ENCODE assay signal across 21 cellular contexts in genomic region chr15:57201578-57201977, GRCh38.
DNase-seq lines count a peak whose midpoint lies in the region; ATAC-seq and TF ChIP-seq lines count a peak whose summit lies in the region.
"Had no signal": no experiment of that assay in that cellular context is flagged by ENCODE, and none has a peak within 500 bp of the region (broad histone marks: within the 10 kb centered on the region; RNA-seq: fewer than 3 reads in every experiment).

No MANE protein-coding gene starts in this region.

- no peak overlapping the region for H3T11ph ChIP-seq in H9 (ENCODE audit: low read length)

- H2AK5ac ChIP-seq in H9 (ENCODE audit: insufficient read length, low read length) = no peak overlapping the region

- DNase-seq in A673 (ENCODE audit: low spot score) = no peak
- no peak for DNase-seq in H9
- DNase-seq in left colon = no peak
- no peak for DNase-seq in neural progenitor cell (ENCODE audit: low spot score)
- DNase-seq in immature natural killer cell = no peak
- DNase-seq in RPMI8226 = no peak
- DNase-seq in activated effector memory CD4-positive, alpha-beta T cell treated with anti-CD3 and anti-CD28 coated beads, Interleukin-2, amount 50 U/mL, for 16 hours = no peak
- DNase-seq: CD8-positive, alpha-beta T cell; DMS79 treated with DMSO at 0.1 percent for 48 hours; GF-D8; GOT3; HCEC 1CT; IMR-90; KG1; MG63; NCI-H2029; NCI-H446; NCI-H524 treated with DMSO at 0.1 percent for 48 hours; NCI-H774; SJCRH30 had no signal

- no peaks in the 10 kb centered on the region for H3K27me3 Mint-ChIP-seq in H9 (ENCODE audit: low read depth)
- H3K27me3 Mint-ChIP-seq in neural progenitor cell (ENCODE audit: insufficient read depth, low read depth) = peaks cover 2% of the 10 kb centered on the region
- peaks cover 0 to 3% (median 0%) of the 10 kb centered on the region in 3 donors for H3K27me3 Mint-ChIP-seq in immature natural killer cell (ENCODE audit: low read depth in 3 of 3)

- H3K27ac ChIP-seq in A673 (ENCODE audit: low read depth, low read length, poor library complexity, severe bottlenecking) = peak overlapping the region; percentile 3
- H3K27ac ChIP-seq in H9 (ENCODE audit: insufficient read length, low read depth, low read length) = no peak overlapping the region
- no peak overlapping the region for H3K27ac ChIP-seq in neural progenitor cell
- H3K27ac ChIP-seq: BLaER1 treated with 17β-estradiol and CSF1 and Interleukin-3, amounts not matched to agents 10 nM and 100 nM; SJCRH30 had no signal

- BruUV-seq in A673 (replicated peaks; lab: Mats Ljungman, UMichigan) = no TSS peak

- no peak overlapping the region for H2BK20ac ChIP-seq in H9 (ENCODE audit: low read depth, low read length, poor library complexity, severe bottlenecking)

- H2BK12ac ChIP-seq in H9 (ENCODE audit: insufficient read length, low read depth, low read length) = no peak overlapping the region

- H3K27me3 ChIP-seq in A673 (replicated peaks; ENCODE audit: insufficient read depth, low read depth, low read length, poor library complexity) (no peaks in the 10 kb centered on the region), H9 (ENCODE audit: insufficient read depth, low read length) (no peaks in the 10 kb centered on the region), neural progenitor cell (no peaks in the 10 kb centered on the region)
- H3K27me3 ChIP-seq: BLaER1 treated with 17β-estradiol and CSF1 and Interleukin-3, amounts not matched to agents 10 nM and 100 nM; MG63; SJCRH30 had no signal

- peaks cover 0 to 14% (median 2%) of the 10 kb centered on the region in 3 experiments; a peak in 4 of 7 replicates for H3K36me3 Mint-ChIP-seq in H9 (ENCODE audit: insufficient read depth in 1 of 3, low read depth in 3 of 3)
- peaks cover 18% of the 10 kb centered on the region for H3K36me3 Mint-ChIP-seq in neural progenitor cell
- H3K36me3 Mint-ChIP-seq in immature natural killer cell = peaks cover 0 to 5% (median 3%) of the 10 kb centered on the region in 3 donors

- H3K79me2 ChIP-seq in H9 (ENCODE audit: insufficient read depth, low read length) = no peaks in the 10 kb centered on the region; the same call in 1 of the 2 replicates
- H3K79me2 ChIP-seq in neural progenitor cell (ENCODE audit: low read depth) = peaks cover 11% of the 10 kb centered on the region

- H3F3A ChIP-seq in neural progenitor cell (ENCODE audit: low read depth) = peaks cover 31% of the 10 kb centered on the region

- H3K36me3 ChIP-seq in A673 (ENCODE audit: insufficient read depth, low read length, poor library complexity, severe bottlenecking) (no peaks in the 10 kb centered on the region), neural progenitor cell (no peaks in the 10 kb centered on the region)

- no peak overlapping the region for H4K5ac ChIP-seq in H9 (ENCODE audit: insufficient read length, low read depth, low read length)

- H3K4me3 Mint-ChIP-seq in H9 (no peak overlapping the region), neural progenitor cell (no peak overlapping the region), immature natural killer cell (no peak overlapping the region)
- H3K4me3 Mint-ChIP-seq: CD8-positive, alpha-beta T cell had no signal

- H4K91ac ChIP-seq in H9 (ENCODE audit: insufficient read length, low read depth, low read length) = no peak overlapping the region

- no peak overlapping the region for H3K4me3 ChIP-seq in A673 (ENCODE audit: low read depth, low read length, poor library complexity, severe bottlenecking)
- no peak overlapping the region for H3K4me3 ChIP-seq in neural progenitor cell
- H3K4me3 ChIP-seq: BLaER1 treated with 17β-estradiol and CSF1 and Interleukin-3, amounts not matched to agents 10 nM and 100 nM; MG63; SJCRH30 had no signal

- POLR2A ChIA-PET in A673 (lab: Charles Lee; ENCODE audit: low non-redundant PET) = no interaction called here

- WGBS in H9 (ENCODE audit: extremely low coverage, insufficient read length, low lambda C conversion rate) = no CpG with 5 or more reads among the region's 2 CpGs

- no peak overlapping the region for H3K4ac ChIP-seq in H9 (ENCODE audit: low read depth, low read length)

- no peak overlapping the region for H2AFZ ChIP-seq in H9 (ENCODE audit: low read length)
- H2AFZ ChIP-seq in neural progenitor cell (replicated peaks) = no peak overlapping the region

- H3K4me2 ChIP-seq in H9 (ENCODE audit: insufficient read depth, insufficient read length, low read length) (no peak overlapping the region), neural progenitor cell (no peak overlapping the region)
- H3K4me2 ChIP-seq: BLaER1 treated with 17β-estradiol and CSF1 and Interleukin-3, amounts not matched to agents 10 nM and 100 nM had no signal

- no peak overlapping the region for H4K8ac ChIP-seq in H9 (replicated peaks; ENCODE audit: insufficient read length, low read depth, low read length)

- H2BK5ac ChIP-seq in H9 (ENCODE audit: insufficient read length, low read length) = no peak overlapping the region

- H3K18ac ChIP-seq in H9 (ENCODE audit: insufficient read length, low read depth, low read length) = no peak overlapping the region

- CTCF ChIA-PET in A673 (lab: Charles Lee) = no interaction called here

- H3K9me3 Mint-ChIP-seq in H9 = no peaks in the 10 kb centered on the region
- no peaks in the 10 kb centered on the region for H3K9me3 Mint-ChIP-seq in neural progenitor cell
- H3K9me3 Mint-ChIP-seq in immature natural killer cell = no peaks in the 10 kb centered on the region
- H3K9me3 Mint-ChIP-seq: CD8-positive, alpha-beta T cell had no signal

- TF ChIP-seq CTCF in A673 (conservative IDR thresholded peaks at IDR 0.05; ENCODE audit: low read depth, low read length) (no peak), H9 (conservative IDR thresholded peaks at IDR 0.05) (no peak), neural progenitor cell (IDR thresholded peaks at IDR 0.05) (no peak)

- peak; percentile 73 for ATAC-seq in left colon
- ATAC-seq: CD8-positive, alpha-beta T cell had no signal

- no peaks in the 10 kb centered on the region for H3K9me3 ChIP-seq in A673 (ENCODE audit: low read depth, low read length, poor library complexity, severe bottlenecking)
- no peaks in the 10 kb centered on the region for H3K9me3 ChIP-seq in H9 (ENCODE audit: control insufficient read depth, low read depth, low read length)
- no peaks in the 10 kb centered on the region for H3K9me3 ChIP-seq in neural progenitor cell (ENCODE audit: low read depth)
- H3K9me3 ChIP-seq: BLaER1 treated with 17β-estradiol and CSF1 and Interleukin-3, amounts not matched to agents 10 nM and 100 nM; MG63; SJCRH30 had no signal

- peak overlapping the region; percentile 36 to 71 (median 65); a peak in 5 of 7 replicates for H3K27ac Mint-ChIP-seq in H9
- peak overlapping the region; percentile 11 for H3K27ac Mint-ChIP-seq in neural progenitor cell
- H3K27ac Mint-ChIP-seq in immature natural killer cell = no peak overlapping the region
- H3K27ac Mint-ChIP-seq: CD8-positive, alpha-beta T cell had no signal

- no peak overlapping the region for H2BK120ac ChIP-seq in H9 (ENCODE audit: low read depth, low read length, poor library complexity, severe bottlenecking)

- no peaks in the 10 kb centered on the region for H3K23me2 ChIP-seq in H9 (ENCODE audit: insufficient read length, low read depth, low read length, poor library complexity, severe bottlenecking)

- H3K9ac ChIP-seq in H9 (ENCODE audit: extremely low read depth, insufficient read length, low read length) (no peak overlapping the region), neural progenitor cell (no peak overlapping the region)
- H3K9ac ChIP-seq: BLaER1 treated with 17β-estradiol and CSF1 and Interleukin-3, amounts not matched to agents 10 nM and 100 nM had no signal

- H3K14ac ChIP-seq in H9 (ENCODE audit: insufficient read depth, low read length) = no peak overlapping the region

- H4K20me1 ChIP-seq in H9 (ENCODE audit: control insufficient read depth, insufficient read depth, insufficient read length) (no peaks in the 10 kb centered on the region), neural progenitor cell (ENCODE audit: low read depth) (peaks cover 32% of the 10 kb centered on the region)

- H3K23ac ChIP-seq in H9 (ENCODE audit: insufficient read length, low read depth, low read length) = no peak overlapping the region

- H3K4me1 Mint-ChIP-seq in H9 (peaks cover 60 to 63% of the 10 kb centered on the region in 2 experiments), neural progenitor cell (peaks cover 41% of the 10 kb centered on the region), immature natural killer cell (peaks cover 0 to under 1% of the 10 kb centered on the region in 2 donors)

- H3K4me1 ChIP-seq in A673 (ENCODE audit: insufficient read depth, low read length, poor library complexity, severe bottlenecking) = peaks cover 81% of the 10 kb centered on the region
- H3K4me1 ChIP-seq in H9 (ENCODE audit: insufficient read depth, low read length) = peaks cover 7% of the 10 kb centered on the region
- peaks cover 44% of the 10 kb centered on the region for H3K4me1 ChIP-seq in neural progenitor cell
- H3K4me1 ChIP-seq: SJCRH30 had no signal

- no peak overlapping the region for H3K56ac ChIP-seq in H9 (ENCODE audit: insufficient read length, low read depth, low read length)

- H3K79me1 ChIP-seq in H9 (ENCODE audit: insufficient read depth, low read depth, low read length, poor library complexity, severe bottlenecking) = no peaks in the 10 kb centered on the region

- intact Hi-C loops in A673 (cut with micrococcal nuclease; ENCODE audit: unreplicated experiment) = no loop called here
- intact Hi-C loops in left colon (cut with DNase I, micrococcal nuclease) = no loop called here

- H2BK15ac ChIP-seq in H9 (ENCODE audit: low read depth, low read length) = no peak overlapping the region

Comparison
In these comparisons a context has a peak if more than half of its experiments do, and no peak if none do; other contexts are left out.
1. H3K27ac Mint-ChIP-seq: peak in H9 (3 of 3) and neural progenitor cell (single experiment); none in immature natural killer cell (0 of 6).